ENCODE assay signal across 9 cellular contexts in the genomic region with DNA sequence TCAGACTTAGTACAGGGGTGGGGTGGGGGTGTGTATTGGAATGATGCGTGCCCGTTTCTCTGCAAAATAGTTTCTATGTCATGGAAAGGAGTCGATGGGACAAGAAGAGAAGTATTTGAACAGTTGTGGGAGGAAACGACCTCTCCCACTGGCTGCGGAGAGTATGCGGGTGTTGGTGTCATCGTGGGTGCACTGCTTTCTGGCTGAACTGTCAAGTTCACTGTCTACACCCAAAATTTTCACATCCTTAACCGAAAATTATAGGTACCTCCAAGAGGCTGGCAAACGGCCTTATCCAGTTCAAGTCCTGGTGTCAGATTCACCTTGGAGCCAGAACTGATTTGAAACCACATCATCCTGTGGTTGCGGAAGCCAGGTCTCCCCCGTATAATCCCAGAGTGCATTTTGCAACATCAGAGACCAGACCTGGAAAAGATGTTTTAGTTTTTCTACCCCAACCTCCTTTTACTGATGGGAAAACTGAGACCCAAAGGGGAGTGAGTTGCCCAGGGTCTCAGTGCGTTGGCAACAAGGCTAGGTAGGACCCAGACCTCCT. TPM values are rescaled to one million over a fixed set of nuclear protein-coding genes. Genes with fewer than 3 reads are reported as not detected.
DNase-seq lines count a peak whose midpoint lies in the region; ATAC-seq and TF ChIP-seq lines count a peak whose summit lies in the region.
"Had no signal": no experiment of that assay in that cellular context is flagged by ENCODE, and none has a peak within 500 bp of the region (broad histone marks: within the 10 kb centered on the region; RNA-seq: fewer than 3 reads in every experiment).

No MANE protein-coding gene starts in this region.

- H3K27me3 ChIP-seq in DND-41 (ENCODE audit: insufficient read depth, low read length, poor library complexity) = peaks cover 5% of the 10 kb centered on the region
- H3K27me3 ChIP-seq in MM.1S (replicated peaks; ENCODE audit: insufficient read depth, low read length) = 0 out of 2 replicates have a peak, but pooled peaks cover 3% of the 10 kb centered on the region

- TF ChIP-seq CTCF in DND-41 (IDR thresholded peaks at IDR 0.05; ENCODE audit: borderline replicate concordance, extremely low read depth, low read length, poor library complexity, severe bottlenecking) (no peak), MM.1S (IDR thresholded peaks at IDR 0.05; ENCODE audit: low read length) (no peak)

- H3K27ac ChIP-seq in DND-41 (ENCODE audit: low read length) (peak overlapping the region; percentile 82), MM.1S (ENCODE audit: low read length) (no peak overlapping the region), caudate nucleus (ENCODE audit: low read depth, low read length) (peak overlapping the region; percentile 48)

- peaks cover 13% of the 10 kb centered on the region; the same call in 1 of the 2 replicates for H4K20me1 ChIP-seq in DND-41 (ENCODE audit: insufficient read depth, low read length)
- H4K20me1 ChIP-seq in MM.1S (ENCODE audit: insufficient read depth, low read length) = no peaks in the 10 kb centered on the region

- peak overlapping the region; percentile 83 for H3K4me2 ChIP-seq in DND-41 (ENCODE audit: insufficient read depth, low read length)
- peak overlapping the region; percentile 80 for H3K4me2 ChIP-seq in MM.1S (ENCODE audit: low read depth, low read length)

- ATAC-seq in DND-41 (ENCODE audit: insufficient read depth, low read depth) (peak; percentile 5), GM19395 (IDR thresholded peaks at IDR 0.05; ENCODE audit: unreplicated experiment) (no peak)
- ATAC-seq in naive thymus-derived CD8-positive, alpha-beta T cell = peak; percentile 31 to 39

- H3K4me3 ChIP-seq in DND-41 (ENCODE audit: low read depth in 1 of 2, low read length in 2 of 2) = peak overlapping the region; percentile 46 to 69; a peak in 3 of 4 replicates
- H3K4me3 ChIP-seq in MM.1S (ENCODE audit: low read length) = peak overlapping the region; percentile 75

- H3F3A ChIP-seq in MM.1S (ENCODE audit: insufficient read depth, low read length) = no peaks in the 10 kb centered on the region

- H2AFZ ChIP-seq in DND-41 (ENCODE audit: low read depth, low read length) (peak overlapping the region; percentile 81), MM.1S (ENCODE audit: low read length) (peak overlapping the region; percentile 93)

- DNase-seq in DND-41 (no peak), MM.1S (no peak), caudate nucleus (lab: John Stamatoyannopoulos, UW) (peak in 6 of 61 donors; percentile 45 to 64 (median 56)), SW480 (ENCODE audit: low spot score) (no peak), DMS 273 treated with DMSO at 0.1 percent for 48 hours (lab: John Stamatoyannopoulos, UW) (no peak)
- peak in 2 of 10 donors; percentile 31 for DNase-seq in naive thymus-derived CD8-positive, alpha-beta T cell
- DNase-seq in central memory CD4-positive, alpha-beta T cell = no peak

- H3K9me3 ChIP-seq in DND-41 (ENCODE audit: insufficient read depth, low read length, severe bottlenecking) (no peaks in the 10 kb centered on the region), MM.1S (replicated peaks; ENCODE audit: insufficient read depth, low read length) (no peaks in the 10 kb centered on the region)

- no peaks in the 10 kb centered on the region for H3K9me2 ChIP-seq in MM.1S (replicated peaks; ENCODE audit: insufficient read depth, low read length)

- peaks cover 13 to 39% (median 33%) of the 10 kb centered on the region in 4 donors for H3K4me1 Mint-ChIP-seq in naive thymus-derived CD8-positive, alpha-beta T cell

- H3K9ac ChIP-seq in DND-41 (ENCODE audit: low read depth, low read length) = peak overlapping the region; percentile 66
- H3K9ac ChIP-seq in MM.1S (ENCODE audit: low read length) = peak overlapping the region; percentile 95

- H3K36me3 ChIP-seq in DND-41 (ENCODE audit: insufficient read depth, low read length) (peaks cover 34% of the 10 kb centered on the region), MM.1S (replicated peaks; ENCODE audit: insufficient read depth, low read length) (peaks cover 12% of the 10 kb centered on the region; the same call in 1 of the 2 replicates)

- peaks cover 43% of the 10 kb centered on the region for H3K4me1 ChIP-seq in DND-41 (ENCODE audit: insufficient read depth, low read length)
- peaks cover 13% of the 10 kb centered on the region for H3K4me1 ChIP-seq in MM.1S (ENCODE audit: low read length)

- peaks cover 53% of the 10 kb centered on the region for H3K79me2 ChIP-seq in DND-41 (ENCODE audit: insufficient read depth, low read length)
- peaks cover 49% of the 10 kb centered on the region for H3K79me2 ChIP-seq in MM.1S (ENCODE audit: low read length)

- H3K4me3 Mint-ChIP-seq in naive thymus-derived CD8-positive, alpha-beta T cell = peak overlapping the region; percentile 87 to 98 (median 92)

- H3K27me3 Mint-ChIP-seq in naive thymus-derived CD8-positive, alpha-beta T cell = no peaks in the 10 kb centered on the region

- no peaks in the 10 kb centered on the region for H3K9me3 Mint-ChIP-seq in naive thymus-derived CD8-positive, alpha-beta T cell

- POLR2A ChIA-PET in naive thymus-derived CD8-positive, alpha-beta T cell (lab: Charles Lee) = interaction anchor here (0.8 to 6.1 kb wide), 7 partner anchors 12 to 1391 kb away, joined by 3 to 96 read pairs (median 5); a partner anchor contains a TSS

- H3K36me3 Mint-ChIP-seq in naive thymus-derived CD8-positive, alpha-beta T cell = peaks cover 3 to 26% (median 3%) of the 10 kb centered on the region in 3 donors

- peak overlapping the region; percentile 95 to 100 (median 99) for H3K27ac Mint-ChIP-seq in naive thymus-derived CD8-positive, alpha-beta T cell

RNA-seq across cellular contexts. Expression of a gene that starts 0.5 kb away (rescaled TPM):
- 10 to 100 TPM; 72.7 to 74.5 TPM for total RNA-seq in naive thymus-derived CD8-positive, alpha-beta T cell
- 10 to 100 TPM; 35.9 to 41.0 (median 38.0) TPM for polyA plus RNA-seq in naive thymus-derived CD8-positive, alpha-beta T cell

RNA-seq across cellular contexts. Expression of a gene that starts 2.0 kb away (rescaled TPM):
- total RNA-seq in naive thymus-derived CD8-positive, alpha-beta T cell = not detected
- polyA plus RNA-seq in naive thymus-derived CD8-positive, alpha-beta T cell = not detected
- total RNA-seq: NCI-H460 had no signal

RNA-seq across cellular contexts. Expression of a gene that starts 11.4 kb away (rescaled TPM):
- total RNA-seq in naive thymus-derived CD8-positive, alpha-beta T cell = 10 to 100 TPM; 18.8 to 20.9 TPM
- polyA plus RNA-seq in naive thymus-derived CD8-positive, alpha-beta T cell = 1 to 10 TPM in 2 of 3 donors, under 1 TPM in 1; 0.97 to 6.7 (median 2.5) TPM

RNA-seq across cellular contexts. Expression of a gene that starts 44.8 kb away (rescaled TPM):
- not detected for total RNA-seq in naive thymus-derived CD8-positive, alpha-beta T cell
- polyA plus RNA-seq in naive thymus-derived CD8-positive, alpha-beta T cell = not detected
- total RNA-seq: NCI-H460 had no signal

RNA-seq across cellular contexts. Expression of a gene that starts 54.3 kb away (rescaled TPM):
- not detected for total RNA-seq in naive thymus-derived CD8-positive, alpha-beta T cell
- polyA plus RNA-seq in naive thymus-derived CD8-positive, alpha-beta T cell = not detected
- total RNA-seq: NCI-H460 had no signal
